Comparison of ENCODE assay signal across 8 cellular contexts in the genomic region with DNA sequence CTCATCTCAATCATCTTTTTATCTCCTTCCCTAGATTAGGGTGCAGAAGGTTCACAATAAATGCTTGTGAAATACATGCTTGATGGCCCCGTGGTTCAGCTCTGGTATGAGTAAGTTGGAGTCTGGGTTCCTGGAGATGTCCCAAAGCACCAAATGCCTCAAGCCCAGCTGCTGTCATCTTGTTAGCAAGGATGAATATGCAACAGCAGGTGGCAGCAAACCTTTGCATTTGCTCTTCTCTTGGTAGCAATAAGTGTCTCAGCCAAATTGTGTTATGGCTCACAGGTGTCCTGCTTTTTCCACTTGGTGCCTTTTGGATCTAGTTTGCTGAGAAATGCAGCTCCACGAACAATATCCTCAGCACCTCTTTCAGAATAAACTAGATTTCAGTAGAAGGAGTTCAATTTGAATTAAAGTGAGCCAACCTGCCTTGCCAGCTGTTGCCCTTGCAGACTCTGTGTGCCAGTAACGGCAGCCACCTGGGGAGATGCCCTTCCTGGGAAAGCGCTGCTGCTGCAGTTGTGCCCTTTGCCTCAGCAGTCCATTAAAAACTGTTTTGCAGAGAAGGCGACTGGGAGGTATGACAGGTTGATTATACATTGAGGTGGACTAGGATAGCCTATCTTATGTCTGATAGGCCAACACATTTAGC.
DNase-seq lines count a peak whose midpoint lies in the region; ATAC-seq, FAIRE-seq and TF ChIP-seq lines count a peak whose summit lies in the region.

No MANE protein-coding gene starts in this region.

- peak; percentile 89 for FAIRE-seq in GM12891 (lab: Jason Lieb, UNC)

- H3K27me3 ChIP-seq in breast epithelium (no peaks in the 10 kb centered on the region), tibial nerve (no peaks in the 10 kb centered on the region)

- H3K4me1 ChIP-seq in breast epithelium (no peaks in the 10 kb centered on the region), tibial nerve (no peaks in the 10 kb centered on the region)

- H3K36me3 ChIP-seq in breast epithelium (no peaks in the 10 kb centered on the region), tibial nerve (no peaks in the 10 kb centered on the region)

- peak; percentile 62 for DNase-seq in AG08396 (ENCODE audit: low spot score)
- no peak for DNase-seq in GM12891 (ENCODE audit: insufficient read length, low spot score)
- peak; percentile 40 for DNase-seq in HS-5 (ENCODE audit: low read depth)
- peak; percentile 41 for DNase-seq in NCI-H774 (lab: John Stamatoyannopoulos, UW)
- DNase-seq in breast epithelium (ENCODE audit: low spot score in 2 of 2), result peak in 1 of 2 donors; percentile 35
- peak; percentile 66 for DNase-seq in kidney tubule cell (ENCODE audit: low spot score)
- peak in 1 of 2 donors; percentile 40 for DNase-seq in tibial nerve (ENCODE audit: low spot score in 2 of 2)

- TF ChIP-seq CTCF in breast epithelium (IDR thresholded peaks at IDR 0.05) (peak in 2 of 3 donors; percentile 57 to 62), tibial nerve (IDR thresholded peaks at IDR 0.05) (peak; percentile 11 to 34 (median 26))

- no peak for ATAC-seq in GM19395 (IDR thresholded peaks at IDR 0.05; ENCODE audit: unreplicated experiment)

- TF ChIP-seq POLR2A in GM12891 (IDR thresholded peaks at IDR 0.05; ENCODE audit: low read depth, low read length) (no peak), breast epithelium (IDR thresholded peaks at IDR 0.05) (no peak), tibial nerve (IDR thresholded peaks at IDR 0.05) (no peak)

- TF ChIP-seq EP300 in tibial nerve (IDR thresholded peaks at IDR 0.05), result no peak

- H3K9me3 ChIP-seq in breast epithelium, result no peaks in the 10 kb centered on the region
- H3K9me3 ChIP-seq in tibial nerve, result no peaks in the 10 kb centered on the region

- 51 to 56% methylated on average over 5 of the region's 5 CpGs for WGBS in tibial nerve, 2 donors

- H3K4me3 ChIP-seq in breast epithelium (no peak overlapping the region), tibial nerve (no peak overlapping the region)

- intact Hi-C loops in breast epithelium (cut with DNase I; ENCODE audit: low total_unique reads), result no loop called here

- H3K27ac ChIP-seq in breast epithelium, result no peak overlapping the region
- no peak overlapping the region for H3K27ac ChIP-seq in tibial nerve

TF ChIP-seq in GM12891, 5 proteins besides CTCF, POLR2A, EP300 and RAD21:
- TF ChIP-seq POU2F2 (IDR thresholded peaks at IDR 0.05; ENCODE audit: low read depth, low read length) (no peak), PAX5 (IDR thresholded peaks at IDR 0.05; ENCODE audit: insufficient read depth, low read length, severe bottlenecking) (no peak), POLR2AphosphoS5 (IDR thresholded peaks at IDR 0.05; ENCODE audit: low read depth, low read length) (no peak), TAF1 (IDR thresholded peaks at IDR 0.05; ENCODE audit: low read depth, low read length) (no peak), SPI1 (IDR thresholded peaks at IDR 0.05; ENCODE audit: low read depth, low read length) (no peak)
